19 cellular contexts compared by ENCODE assay signal in the genomic region with DNA sequence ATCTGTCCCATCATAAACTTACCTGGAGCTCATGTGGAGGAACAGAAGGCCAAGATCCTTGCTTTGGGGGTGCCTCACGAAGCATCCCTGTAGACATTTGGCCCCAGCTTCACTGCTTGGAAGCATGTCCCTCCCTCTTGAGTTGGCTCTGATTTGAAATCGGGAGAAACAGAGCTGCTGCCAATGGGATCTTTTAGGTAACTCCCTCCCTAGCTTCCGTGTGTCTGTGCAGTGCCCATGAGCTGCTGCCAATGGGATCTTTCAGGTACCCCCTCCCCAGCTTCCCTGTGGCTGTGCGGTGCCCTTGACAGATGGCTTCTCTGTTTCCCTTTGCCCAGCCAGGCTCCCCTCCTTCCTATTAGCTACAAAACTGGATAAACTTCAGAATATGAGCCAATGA.
A peak's percentile ranks its signal among the peaks of the same experiment; 100 is the strongest.
DNase-seq lines count a peak whose midpoint lies in the region; ATAC-seq and TF ChIP-seq lines count a peak whose summit lies in the region.
"Had no signal": no experiment of that assay in that cellular context is flagged by ENCODE, and none has a peak within 500 bp of the region (broad histone marks: within the 10 kb centered on the region; RNA-seq: fewer than 3 reads in every experiment).

No MANE protein-coding gene starts in this region.

- no peak for ATAC-seq in CD4-positive, CD25-positive, alpha-beta regulatory T cell (ENCODE audit: low read depth in 2 of 2)
- ATAC-seq in Panc1 (no peak), GM18519 (IDR thresholded peaks at IDR 0.05; ENCODE audit: low FRiP score, unreplicated experiment) (no peak), HG03571 (IDR thresholded peaks at IDR 0.05; ENCODE audit: unreplicated experiment) (no peak)
- no peak for ATAC-seq in effector memory CD8-positive, alpha-beta T cell (replicated peaks)
- ATAC-seq: K562, Right ventricle myocardium inferior had no signal

- no peaks in the 10 kb centered on the region for H3K9me3 Mint-ChIP-seq in CD4-positive, CD25-positive, alpha-beta regulatory T cell
- H3K9me3 Mint-ChIP-seq in CD8-positive, alpha-beta memory T cell = no peaks in the 10 kb centered on the region
- H3K9me3 Mint-ChIP-seq in effector memory CD8-positive, alpha-beta T cell = no peaks in the 10 kb centered on the region

- no peaks in the 10 kb centered on the region for H3K36me3 ChIP-seq in CD4-positive, CD25-positive, alpha-beta regulatory T cell (ENCODE audit: control insufficient read depth, insufficient read depth, low read length)
- no peaks in the 10 kb centered on the region for H3K36me3 ChIP-seq in CD8-positive, alpha-beta memory T cell (ENCODE audit: insufficient read depth, low read length)
- H3K36me3 ChIP-seq in Panc1 (ENCODE audit: control insufficient read depth, insufficient read depth, low read length) = no peaks in the 10 kb centered on the region
- H3K36me3 ChIP-seq in WERI-Rb-1 = no peaks in the 10 kb centered on the region
- H3K36me3 ChIP-seq: BE2C, SJSA1 had no signal

- no peaks in the 10 kb centered on the region for H3K27me3 ChIP-seq in CD4-positive, CD25-positive, alpha-beta regulatory T cell (ENCODE audit: control insufficient read depth, insufficient read depth, low read length)
- H3K27me3 ChIP-seq in CD8-positive, alpha-beta memory T cell (ENCODE audit: insufficient read depth, low read length, poor library complexity, severe bottlenecking) = no peaks in the 10 kb centered on the region
- H3K27me3 ChIP-seq in Panc1 (ENCODE audit: control insufficient read depth, insufficient read depth, low read length) (no peaks in the 10 kb centered on the region), WERI-Rb-1 (ENCODE audit: insufficient read depth, low read depth, severe bottlenecking) (no peaks in the 10 kb centered on the region)
- H3K27me3 ChIP-seq: BE2C, SJSA1 had no signal

- no peak for DNase-seq in CD4-positive, CD25-positive, alpha-beta regulatory T cell
- no peak for DNase-seq in CD8-positive, alpha-beta memory T cell
- DNase-seq in Panc1 (ENCODE audit: low read depth, low spot score) (no peak), WERI-Rb-1 (no peak)
- DNase-seq in effector memory CD8-positive, alpha-beta T cell = no peak
- DNase-seq: BE2C, Caco-2, GDM1, NCI-H1092 treated with DMSO at 0.1 percent for 48 hours, NCI-H1436 treated with DMSO at 0.1 percent for 48 hours, NCI-H1930, NCI-H2227 treated with DMSO at 0.1 percent for 48 hours, NCI-H510A treated with DMSO at 0.1 percent for 48 hours, NCI-H82 had no signal

- intact Hi-C loops in Panc1 (cut with micrococcal nuclease; ENCODE audit: unreplicated experiment) = no loop called here

- CTCF ChIA-PET in CD8-positive, alpha-beta memory T cell (lab: Charles Lee) = interaction anchor here (1.1 to 2.0 kb wide), 4 partner anchors 14 to 570 kb away, joined by 3 to 10 read pairs (median 4); partner anchors contain the start of gene NR3C1
- CTCF ChIA-PET in Panc1 (lab: Charles Lee) = no interaction called here

- H3K4me1 Mint-ChIP-seq in CD4-positive, CD25-positive, alpha-beta regulatory T cell = peaks cover 28 to 79% (median 52%) of the 10 kb centered on the region in 4 donors
- peaks cover 70 to 87% (median 77%) of the 10 kb centered on the region in 3 donors for H3K4me1 Mint-ChIP-seq in CD8-positive, alpha-beta memory T cell
- H3K4me1 Mint-ChIP-seq in effector memory CD8-positive, alpha-beta T cell (ENCODE audit: low read depth in 2 of 2) = peaks cover 53 to 62% of the 10 kb centered on the region in 2 donors

- BruUV-seq in Panc1 (replicated peaks; lab: Mats Ljungman, UMichigan) = no TSS peak

- H3K4me3 ChIP-seq in CD4-positive, CD25-positive, alpha-beta regulatory T cell (ENCODE audit: low read depth, low read length) = no peak overlapping the region
- H3K4me3 ChIP-seq in CD8-positive, alpha-beta memory T cell (ENCODE audit: low read length) = no peak overlapping the region
- no peak overlapping the region for H3K4me3 ChIP-seq in Panc1 (ENCODE audit: low read depth in 2 of 2, low read length in 2 of 2)
- H3K4me3 ChIP-seq in WERI-Rb-1 (ENCODE audit: low read depth, low read length) = no peak overlapping the region
- H3K4me3 ChIP-seq: K562, SJSA1 had no signal

- POLR2A ChIA-PET in CD8-positive, alpha-beta memory T cell (lab: Charles Lee) = no interaction called here
- POLR2A ChIA-PET in Panc1 (lab: Charles Lee) = no interaction called here

- H3K36me3 Mint-ChIP-seq in CD4-positive, CD25-positive, alpha-beta regulatory T cell = peaks cover 5% of the 10 kb centered on the region
- peaks cover 0 to 8% (median 4%) of the 10 kb centered on the region in 3 donors for H3K36me3 Mint-ChIP-seq in CD8-positive, alpha-beta memory T cell
- peaks cover 34% of the 10 kb centered on the region for H3K36me3 Mint-ChIP-seq in effector memory CD8-positive, alpha-beta T cell (ENCODE audit: insufficient read depth)

- H3K27ac ChIP-seq in CD4-positive, CD25-positive, alpha-beta regulatory T cell (ENCODE audit: insufficient read depth, low read length, poor library complexity, severe bottlenecking) = no peak overlapping the region
- H3K27ac ChIP-seq in CD8-positive, alpha-beta memory T cell (ENCODE audit: low read depth, low read length) = no peak overlapping the region
- peak overlapping the region; percentile 60; the same call in 1 of the 2 replicates for H3K27ac ChIP-seq in Panc1 (ENCODE audit: low read length)
- no peak overlapping the region for H3K27ac ChIP-seq in WERI-Rb-1
- H3K27ac ChIP-seq: SJSA1 had no signal

- no peaks in the 10 kb centered on the region for H3K9me3 ChIP-seq in CD4-positive, CD25-positive, alpha-beta regulatory T cell (ENCODE audit: control insufficient read depth in 2 of 2, low read length in 2 of 2)
- no peaks in the 10 kb centered on the region for H3K9me3 ChIP-seq in CD8-positive, alpha-beta memory T cell (ENCODE audit: low read length)
- H3K9me3 ChIP-seq in Panc1 (ENCODE audit: control insufficient read depth, insufficient read depth, low read depth, low read length) (no peaks in the 10 kb centered on the region), WERI-Rb-1 (ENCODE audit: severe bottlenecking) (no peaks in the 10 kb centered on the region)
- H3K9me3 ChIP-seq: BE2C, Caco-2, SJSA1 had no signal

- H3K27ac Mint-ChIP-seq in CD4-positive, CD25-positive, alpha-beta regulatory T cell = peak overlapping the region in 2 of 3 donors; percentile 39 to 49
- H3K27ac Mint-ChIP-seq in CD8-positive, alpha-beta memory T cell = peak overlapping the region in 7 of 8 donors; percentile 62 to 89 (median 74)
- H3K27ac Mint-ChIP-seq in effector memory CD8-positive, alpha-beta T cell = peak overlapping the region; percentile 52 to 97

- no peak overlapping the region for H3K4me3 Mint-ChIP-seq in CD4-positive, CD25-positive, alpha-beta regulatory T cell
- H3K4me3 Mint-ChIP-seq in CD8-positive, alpha-beta memory T cell = no peak overlapping the region
- H3K4me3 Mint-ChIP-seq in effector memory CD8-positive, alpha-beta T cell = no peak overlapping the region

- peaks cover 56% of the 10 kb centered on the region for H3K4me1 ChIP-seq in CD4-positive, CD25-positive, alpha-beta regulatory T cell (ENCODE audit: control insufficient read depth, insufficient read depth, low read length, poor library complexity, severe bottlenecking)
- peaks cover 52% of the 10 kb centered on the region for H3K4me1 ChIP-seq in CD8-positive, alpha-beta memory T cell (ENCODE audit: insufficient read depth, low read length)
- peaks cover 16% of the 10 kb centered on the region for H3K4me1 ChIP-seq in Panc1 (ENCODE audit: control insufficient read depth, insufficient read depth, low read length)
- H3K4me1 ChIP-seq: Caco-2, SJSA1 had no signal

- in situ Hi-C loops in Panc1 (cut with HindIII; ENCODE audit: low pct_unique_long_range_greater_than_20kb, low sequenced_read_pairs) = no loop called here

- no peaks in the 10 kb centered on the region for H3K27me3 Mint-ChIP-seq in CD4-positive, CD25-positive, alpha-beta regulatory T cell
- no peaks in the 10 kb centered on the region for H3K27me3 Mint-ChIP-seq in CD8-positive, alpha-beta memory T cell
- H3K27me3 Mint-ChIP-seq in effector memory CD8-positive, alpha-beta T cell = no peaks in the 10 kb centered on the region

- TF ChIP-seq CTCF in Panc1 (IDR thresholded peaks at IDR 0.05) (no peak), WERI-Rb-1 (IDR thresholded peaks at IDR 0.05; ENCODE audit: low read depth, low read length) (no peak)
